Comparison of ENCODE assay signal across 18 cellular contexts in genomic region chr16:75195811-75196790, GRCh38. TPM values are rescaled to one million over a fixed set of nuclear protein-coding genes. Genes with fewer than 3 reads are reported as not detected.
DNase-seq lines count a peak whose midpoint lies in the region; ATAC-seq and TF ChIP-seq lines count a peak whose summit lies in the region.
"Had no signal": no experiment of that assay in that cellular context is flagged by ENCODE, and none has a peak within 500 bp of the region (broad histone marks: within the 10 kb centered on the region; RNA-seq: fewer than 3 reads in every experiment).

No MANE protein-coding gene starts in this region.

- ATAC-seq in left ventricle myocardium superior, result no peak
- no peak for ATAC-seq in HG03097 (IDR thresholded peaks at IDR 0.05; ENCODE audit: low FRiP score, unreplicated experiment)

- no peaks in the 10 kb centered on the region for H3K9me3 ChIP-seq in tibial nerve
- H3K9me3 ChIP-seq: Caco-2, HAP-1 had no signal

- TF ChIP-seq CTCF in coronary artery (IDR thresholded peaks at IDR 0.05) (no peak), tibial nerve (IDR thresholded peaks at IDR 0.05) (no peak)

- no peak for TF ChIP-seq EP300 in tibial nerve (IDR thresholded peaks at IDR 0.05)

- H3K4me1 ChIP-seq in tibial nerve, result peaks cover 0 to 12% (median 0%) of the 10 kb centered on the region in 4 donors
- H3K4me1 ChIP-seq: Caco-2, HAP-1 had no signal

- no peak overlapping the region for H3K4me3 ChIP-seq in coronary artery
- H3K4me3 ChIP-seq in tibial nerve, result no peak overlapping the region
- H3K4me3 ChIP-seq: HAP-1 had no signal

- H3K27ac ChIP-seq in coronary artery (no peak overlapping the region), tibial nerve (no peak overlapping the region)
- H3K27ac ChIP-seq: HL-60 had no signal

- H3K36me3 ChIP-seq in tibial nerve, result no peaks in the 10 kb centered on the region
- H3K36me3 ChIP-seq: HAP-1 had no signal

- peaks cover 0 to 34% of the 10 kb centered on the region in 2 donors for H3K27me3 ChIP-seq in tibial nerve

- DNase-seq in cardiac septum (ENCODE audit: low spot score) (peak; percentile 47), left ventricle myocardium superior (no peak), coronary artery (ENCODE audit: low spot score) (peak; percentile 53), posterior vena cava (ENCODE audit: low spot score) (peak; percentile 62), tibial nerve (ENCODE audit: low spot score in 2 of 2) (no peak), iPS-NIHi7 (ENCODE audit: extremely low spot score) (no peak)
- DNase-seq: CD4-positive, CD25-positive, alpha-beta regulatory T cell; DMS53; NCI-H1105 treated with DMSO at 0.1 percent for 48 hours; NCI-H187; NCI-H226; NCI-H526; SHP77 had no signal

- no peak for TF ChIP-seq POLR2A in tibial nerve (IDR thresholded peaks at IDR 0.05)

- intact Hi-C loops in cardiac septum (cut with DNase I), result loop anchor here (5.0 to 10.0 kb wide), 3 partner anchors 36 to 569 kb away; no protein-coding TSS in a partner anchor
- intact Hi-C loops in left ventricle myocardium superior (cut with micrococcal nuclease), result no loop called here
- intact Hi-C loops in posterior vena cava (cut with DNase I), result loop anchor here in 1 of 2 donors (5.0 kb wide), 1 partner anchor 206 kb away; no protein-coding TSS in a partner anchor

- 72 to 79% methylated on average over 21 to 24 of the region's 24 CpGs for WGBS in tibial nerve, 2 donors

RNA-seq across cellular contexts. Expression of gene CTRB2, which starts 10.9 kb away (rescaled TPM):
- total RNA-seq in cardiac septum (not detected), left ventricle myocardium superior (not detected), posterior vena cava (1 to 10 TPM in 1 of 2 donors, under 1 TPM in 1; 0.79 to 9.1 TPM), tibial nerve (10 to 100 TPM in 3 of 4 donors, 1 to 10 TPM in 1; 4.2 to 45.0 (median 15.5) TPM)
- total RNA-seq: Caco-2; CD4-positive, CD25-positive, alpha-beta regulatory T cell; LHCN-M2 had no signal

RNA-seq across cellular contexts. Expression of gene CTRB1, which starts 22.7 kb away (rescaled TPM):
- total RNA-seq in cardiac septum (not detected), left ventricle myocardium superior (not detected), posterior vena cava (1 to 10 TPM in 1 of 2 donors, not detected in 1; 4.0 TPM), tibial nerve (10 to 100 TPM in 1 of 4 donors, 1 to 10 TPM in 2, under 1 TPM in 1; 0.59 to 24.3 (median 1.2) TPM)
- total RNA-seq: Caco-2; CD4-positive, CD25-positive, alpha-beta regulatory T cell; LHCN-M2 had no signal

RNA-seq across cellular contexts. Expression of gene ZFP1, which starts 47.8 kb away (rescaled TPM):
- 10.5 TPM for total RNA-seq in cardiac septum
- 6.7 TPM for total RNA-seq in left ventricle myocardium superior
- total RNA-seq in posterior vena cava, result 10 to 100 TPM in 1 of 2 donors, 1 to 10 TPM in 1; 9.1 to 10.2 TPM
- 10 to 100 TPM in 2 of 4 donors, 1 to 10 TPM in 2; 6.3 to 12.6 (median 9.5) TPM for total RNA-seq in tibial nerve

RNA-seq across cellular contexts. Expression of gene BCAR1, which starts 55.3 kb away (rescaled TPM):
- 80.3 TPM for total RNA-seq in cardiac septum
- 82.9 TPM for total RNA-seq in left ventricle myocardium superior
- 100 to 1,000 TPM in 1 of 2 donors, 10 to 100 TPM in 1; 48.7 to 104 TPM for total RNA-seq in posterior vena cava
- total RNA-seq in tibial nerve, result 10 to 100 TPM; 41.0 to 57.3 (median 42.9) TPM

Comparison
In these comparisons a context has a peak if more than half of its experiments do, and no peak if none do; other contexts are left out.
1. DNase-seq: peak in cardiac septum (single experiment), coronary artery (single experiment) and posterior vena cava (single experiment); none in left ventricle myocardium superior (single experiment), tibial nerve (0 of 2) and iPS-NIHi7 (single experiment).